In genomic region chr21:44051462-44051941, GRCh38 we compare ENCODE assay signal across 12 cellular contexts. TPM values are rescaled to one million over a fixed set of nuclear protein-coding genes. Genes with fewer than 3 reads are reported as not detected.
DNase-seq lines count a peak whose midpoint lies in the region; ATAC-seq and TF ChIP-seq lines count a peak whose summit lies in the region.
"Had no signal": no experiment of that assay in that cellular context is flagged by ENCODE, and none has a peak within 500 bp of the region (broad histone marks: within the 10 kb centered on the region; RNA-seq: fewer than 3 reads in every experiment).

No MANE protein-coding gene starts in this region.

- H3K27me3 Mint-ChIP-seq in activated T-cell treated with anti-CD3 and anti-CD28 coated beads, Interleukin-2, amount 50 U/mL, for 24 hours = no peaks in the 10 kb centered on the region
- H3K27me3 Mint-ChIP-seq in neural progenitor cell (ENCODE audit: insufficient read depth, low read depth) = no peaks in the 10 kb centered on the region

- WGBS in heart right ventricle, 2 donors = 70 to 74% methylated on average over 11 of the region's 11 CpGs

- POLR2A ChIA-PET in OCI-LY7 (lab: Charles Lee) = no interaction called here

- H3F3A ChIP-seq in neural progenitor cell (ENCODE audit: low read depth) = no peaks in the 10 kb centered on the region

- H2AFZ ChIP-seq in neural progenitor cell (replicated peaks) (no peak overlapping the region), OCI-LY7 (ENCODE audit: low read length) (no peak overlapping the region)

- intact Hi-C loops in heart right ventricle (cut with DNase I) (loop anchor here in 1 of 10 donors (10.0 kb wide), 2 partner anchors 47 to 237 kb away; no protein-coding TSS in a partner anchor), vagina (cut with DNase I) (no loop called here), OCI-LY7 (cut with micrococcal nuclease; ENCODE audit: unreplicated experiment) (no loop called here)

- H3K27me3 ChIP-seq in heart right ventricle (no peaks in the 10 kb centered on the region), neural progenitor cell (no peaks in the 10 kb centered on the region), vagina (no peaks in the 10 kb centered on the region), foreskin keratinocyte (no peaks in the 10 kb centered on the region)
- H3K27me3 ChIP-seq: SJSA1 had no signal

- TF ChIP-seq CTCF in heart right ventricle (IDR thresholded peaks at IDR 0.05) = no peak
- TF ChIP-seq CTCF in neural progenitor cell (IDR thresholded peaks at IDR 0.05) = no peak
- no peak for TF ChIP-seq CTCF in vagina (IDR thresholded peaks at IDR 0.05)
- TF ChIP-seq CTCF in foreskin keratinocyte (conservative IDR thresholded peaks at IDR 0.05) = no peak
- no peak for TF ChIP-seq CTCF in OCI-LY7 (conservative IDR thresholded peaks at IDR 0.05; ENCODE audit: low read length)

- H3K4me3 ChIP-seq in heart right ventricle (no peak overlapping the region), neural progenitor cell (no peak overlapping the region), vagina (no peak overlapping the region), OCI-LY7 (ENCODE audit: low read depth, low read length, poor library complexity, severe bottlenecking) (no peak overlapping the region)
- H3K4me3 ChIP-seq: A549, SJSA1 had no signal

- no peak for DNase-seq in activated T-cell treated with anti-CD3 and anti-CD28 coated beads, Interleukin-2, amount 50 U/mL, for 24 hours
- no peak for DNase-seq in activated T-cell treated with anti-CD3 and anti-CD28 coated beads, Interleukin-2, amount 50 U/mL, for 1 hour
- DNase-seq in heart right ventricle (peak; percentile 34 to 51), neural progenitor cell (ENCODE audit: low spot score) (no peak), vagina (ENCODE audit: extremely low spot score in 2 of 2) (no peak), foreskin keratinocyte (no peak), OCI-LY7 (ENCODE audit: low spot score) (no peak)
- DNase-seq in stimulated activated CD4-positive, alpha-beta T cell treated with anti-CD3 and anti-CD28 coated beads, Interleukin-1b, Interleukin-23, amount 100 ng/mL, for 48 hours = no peak
- DNase-seq: stimulated activated naive CD4-positive, alpha-beta T cell treated with Interleukin-2 at 50 U/mL for 16 hours had no signal

- H3K79me2 ChIP-seq in neural progenitor cell (ENCODE audit: low read depth) = peaks cover 34% of the 10 kb centered on the region
- no peaks in the 10 kb centered on the region for H3K79me2 ChIP-seq in OCI-LY7 (ENCODE audit: insufficient read depth, low read depth, low read length)

- peak; percentile 52 to 79 (median 70) for ATAC-seq in heart right ventricle
- ATAC-seq in foreskin keratinocyte = no peak
- ATAC-seq: A549 had no signal

- no TSS peak for BruUV-seq in OCI-LY7 (replicated peaks; lab: Mats Ljungman, UMichigan)

- H4K20me1 ChIP-seq in neural progenitor cell (ENCODE audit: low read depth) (peaks cover 25% of the 10 kb centered on the region), OCI-LY7 (ENCODE audit: insufficient read depth, low read length) (no peaks in the 10 kb centered on the region)

- H3K36me3 Mint-ChIP-seq in activated T-cell treated with anti-CD3 and anti-CD28 coated beads, Interleukin-2, amount 50 U/mL, for 24 hours (ENCODE audit: low read depth) = peaks cover 91% of the 10 kb centered on the region
- peaks cover 11% of the 10 kb centered on the region for H3K36me3 Mint-ChIP-seq in neural progenitor cell

- TF ChIP-seq POLR2A in vagina (IDR thresholded peaks at IDR 0.05) = no peak

- H3K9me3 ChIP-seq in heart right ventricle (no peaks in the 10 kb centered on the region), neural progenitor cell (ENCODE audit: low read depth) (no peaks in the 10 kb centered on the region), vagina (no peaks in the 10 kb centered on the region), OCI-LY7 (ENCODE audit: low read length) (no peaks in the 10 kb centered on the region)
- H3K9me3 ChIP-seq: A549, SJSA1 had no signal

- H3K27ac Mint-ChIP-seq in activated T-cell treated with anti-CD3 and anti-CD28 coated beads, Interleukin-2, amount 50 U/mL, for 24 hours = peak overlapping the region; percentile 57
- no peak overlapping the region for H3K27ac Mint-ChIP-seq in neural progenitor cell

- no peak overlapping the region for H3K4me3 Mint-ChIP-seq in activated T-cell treated with anti-CD3 and anti-CD28 coated beads, Interleukin-2, amount 50 U/mL, for 24 hours
- no peak overlapping the region for H3K4me3 Mint-ChIP-seq in neural progenitor cell

- H3K27ac ChIP-seq in heart right ventricle = peak overlapping the region; percentile 21 to 78 (median 58)
- H3K27ac ChIP-seq in neural progenitor cell = no peak overlapping the region
- peak overlapping the region; percentile 45 for H3K27ac ChIP-seq in vagina
- no peak overlapping the region for H3K27ac ChIP-seq in foreskin keratinocyte
- no peak overlapping the region for H3K27ac ChIP-seq in OCI-LY7 (ENCODE audit: low read depth, low read length, poor library complexity, severe bottlenecking)
- H3K27ac ChIP-seq: A549, epithelial cell of prostate, SJSA1 had no signal

- H3K4me2 ChIP-seq in neural progenitor cell = no peak overlapping the region
- H3K4me2 ChIP-seq in OCI-LY7 (ENCODE audit: low read length) = no peak overlapping the region
- H3K4me2 ChIP-seq: A549 had no signal

- H3K9ac ChIP-seq in neural progenitor cell = peak overlapping the region; percentile 19

- H3K9me3 Mint-ChIP-seq in activated T-cell treated with anti-CD3 and anti-CD28 coated beads, Interleukin-2, amount 50 U/mL, for 24 hours = no peaks in the 10 kb centered on the region
- no peaks in the 10 kb centered on the region for H3K9me3 Mint-ChIP-seq in neural progenitor cell

- no peaks in the 10 kb centered on the region for H3K9me2 ChIP-seq in OCI-LY7 (ENCODE audit: insufficient read depth, low read length)

- peaks cover 25% of the 10 kb centered on the region for H3K4me1 Mint-ChIP-seq in activated T-cell treated with anti-CD3 and anti-CD28 coated beads, Interleukin-2, amount 50 U/mL, for 24 hours (ENCODE audit: low read depth)
- H3K4me1 Mint-ChIP-seq in neural progenitor cell = peaks cover 6% of the 10 kb centered on the region

- H3K4me1 ChIP-seq in heart right ventricle (peaks cover 8 to 54% (median 26%) of the 10 kb centered on the region in 9 donors), neural progenitor cell (peaks cover 9% of the 10 kb centered on the region), vagina (peaks cover 28% of the 10 kb centered on the region), foreskin keratinocyte (peaks cover 4% of the 10 kb centered on the region), OCI-LY7 (ENCODE audit: insufficient read depth, low read length, poor library complexity, severe bottlenecking) (peaks cover 7% of the 10 kb centered on the region)
- H3K4me1 ChIP-seq: SJSA1 had no signal

- H3K36me3 ChIP-seq in heart right ventricle = peaks cover 0 to 76% (median 3%) of the 10 kb centered on the region in 9 donors
- H3K36me3 ChIP-seq in neural progenitor cell = no peaks in the 10 kb centered on the region
- H3K36me3 ChIP-seq in vagina = peaks cover 0 to 12% of the 10 kb centered on the region in 2 donors
- H3K36me3 ChIP-seq in OCI-LY7 (ENCODE audit: insufficient read depth, low read length) = peaks cover 24% of the 10 kb centered on the region

- CTCF ChIA-PET in OCI-LY7 (lab: Charles Lee; ENCODE audit: unreplicated experiment) = no interaction called here

RNA-seq across cellular contexts. Expression of gene TRAPPC10, which starts 39.4 kb away (rescaled TPM):
- total RNA-seq in heart right ventricle = 10 to 100 TPM; 18.7 to 26.2 (median 20.3) TPM
- 1 to 10 TPM; 4.7 to 6.0 TPM for polyA plus RNA-seq in heart right ventricle
- 19.8 and 23.2 TPM in 2 replicates for total RNA-seq in neural progenitor cell (ENCODE audit: low replicate concordance)
- 22.6 TPM for total RNA-seq in vagina
- total RNA-seq in foreskin keratinocyte = 24.3 and 27.5 TPM in 2 replicates
- 6.0 and 6.7 TPM in 2 replicates for polyA plus RNA-seq in foreskin keratinocyte
- total RNA-seq in OCI-LY7 (2014; rRNA removed; shearing (Covaris generic)) = 29.9 and 37.4 TPM in 2 replicates
- 54.7 and 62.5 TPM in 2 replicates for total RNA-seq in OCI-LY7 (2022)

RNA-seq across cellular contexts. Expression of gene PWP2, which starts 55.7 kb away (rescaled TPM):
- 10 to 100 TPM in 1 of 10 donors, 1 to 10 TPM in 8, not detected in 1; 1.0 to 14.8 (median 6.5) TPM for total RNA-seq in heart right ventricle
- 1 to 10 TPM; 2.3 to 5.4 TPM for polyA plus RNA-seq in heart right ventricle
- 6.9 and 9.8 TPM in 2 replicates for total RNA-seq in neural progenitor cell (ENCODE audit: low replicate concordance)
- 20.4 TPM for total RNA-seq in vagina
- 2.4 and 23.6 TPM in 2 replicates for total RNA-seq in foreskin keratinocyte
- polyA plus RNA-seq in foreskin keratinocyte = 0.89 and 13.6 TPM in 2 replicates
- 2.5 and 8.2 TPM in 2 replicates for total RNA-seq in OCI-LY7 (2014; rRNA removed; shearing (Covaris generic))
- 8.4 and 11.5 TPM in 2 replicates for total RNA-seq in OCI-LY7 (2022)

Comparison
In these comparisons a context has a peak if more than half of its experiments do, and no peak if none do; other contexts are left out.
1. DNase-seq: peak in heart right ventricle (2 of 2); none in activated T-cell treated with anti-CD3 and anti-CD28 coated beads, Interleukin-2, amount 50 U/mL, for 24 hours (single experiment), activated T-cell treated with anti-CD3 and anti-CD28 coated beads, Interleukin-2, amount 50 U/mL, for 1 hour (single experiment), neural progenitor cell (single experiment), vagina (0 of 2), foreskin keratinocyte (0 of 2), stimulated activated CD4-positive, alpha-beta T cell treated with anti-CD3 and anti-CD28 coated beads, Interleukin-1b, Interleukin-23, amount 100 ng/mL, for 48 hours (single experiment) and OCI-LY7 (single experiment).
2. H3K27ac ChIP-seq: peak in heart right ventricle (10 of 10) and vagina (single experiment); none in neural progenitor cell (single experiment), foreskin keratinocyte (single experiment) and OCI-LY7 (single experiment).